In the genomic region with DNA sequence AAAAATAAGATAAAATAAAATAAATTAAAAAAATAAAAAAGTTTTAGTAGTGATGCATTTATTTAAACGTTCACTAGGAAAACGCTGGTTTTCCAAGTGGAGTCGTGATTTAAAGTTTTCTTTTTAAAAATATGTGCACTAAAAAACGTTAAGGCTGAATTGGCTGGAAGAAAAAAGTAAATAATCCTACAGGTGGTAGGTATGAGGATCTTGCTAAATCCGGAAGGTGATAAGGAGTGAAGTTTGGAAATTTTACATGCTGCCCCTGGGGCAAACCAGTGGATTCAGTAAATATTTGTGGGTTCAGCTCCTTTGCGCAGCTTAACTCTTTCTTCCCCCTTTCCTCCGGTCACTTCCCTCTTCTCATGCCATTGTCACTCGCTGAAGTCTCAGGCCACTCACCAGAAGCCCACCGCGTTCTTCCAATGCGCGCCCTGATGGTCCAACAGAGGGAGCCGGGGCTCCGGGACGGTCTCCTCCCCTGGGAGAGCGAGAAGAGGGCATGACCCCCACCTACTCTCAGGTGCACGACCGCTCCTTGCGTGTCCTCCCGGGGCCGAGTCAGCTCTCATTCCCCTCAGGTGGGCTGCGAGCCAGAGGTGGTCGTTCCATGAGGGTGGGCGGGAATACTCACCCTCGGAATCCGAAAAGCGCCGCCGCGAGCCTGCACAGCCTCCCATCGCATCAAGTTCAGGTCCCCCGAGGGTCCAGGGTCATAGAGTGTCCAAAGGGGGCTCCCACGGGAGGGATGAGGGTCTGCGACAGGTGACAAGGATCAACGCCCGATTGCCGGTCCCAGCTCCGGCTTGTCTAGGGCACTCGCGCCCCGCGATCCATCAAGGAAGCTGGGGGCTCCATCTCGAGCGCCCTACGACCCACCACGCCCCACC, we compare ENCODE assay signal across 8 cellular contexts. TPM values are rescaled to one million over a fixed set of nuclear protein-coding genes. Genes with fewer than 3 reads are reported as not detected.
A peak's percentile ranks its signal among the peaks of the same experiment; 100 is the strongest.
DNase-seq lines count a peak whose midpoint lies in the region; ATAC-seq and TF ChIP-seq lines count a peak whose summit lies in the region.

No MANE protein-coding gene starts in this region.

- H3K36me3 ChIP-seq in esophagus squamous epithelium: peaks cover 0 to 38% (median 20%) of the 10 kb centered on the region in 3 donors

- H3K9me3 Mint-ChIP-seq in naive thymus-derived CD8-positive, alpha-beta T cell: no peaks in the 10 kb centered on the region

- peak overlapping the region; percentile 95 to 99 (median 98) for H3K4me3 Mint-ChIP-seq in naive thymus-derived CD8-positive, alpha-beta T cell

- peak overlapping the region; percentile 93 for H3K4me3 ChIP-seq in AG04449 (ENCODE audit: low read depth, low read length)
- peak overlapping the region; percentile 61 to 100 (median 92) for H3K4me3 ChIP-seq in esophagus squamous epithelium

- peak overlapping the region; percentile 99 to 100 (median 100) for H3K27ac Mint-ChIP-seq in naive thymus-derived CD8-positive, alpha-beta T cell

- H3K9me3 ChIP-seq in esophagus squamous epithelium: no peaks in the 10 kb centered on the region

- WGBS in esophagus squamous epithelium, 2 donors: 2 to 3% methylated on average over 6 to 26 of the region's 46 CpGs

- DNase-seq in AG04449 (ENCODE audit: low read depth, low spot score) (no peak), GM10266 (ENCODE audit: extremely low spot score) (no peak), HuH-7 (ENCODE audit: low spot score) (peak; percentile 48), esophagus squamous epithelium (lab: John Stamatoyannopoulos, UW) (no peak), T-helper 9 cell (no peak), hepatic stellate cell (ENCODE audit: low spot score) (no peak)
- peak in 2 of 10 donors; percentile 10 to 17 for DNase-seq in naive thymus-derived CD8-positive, alpha-beta T cell

- TF ChIP-seq POLR2A in esophagus squamous epithelium (IDR thresholded peaks at IDR 0.05): no peak

- H3K27me3 ChIP-seq in esophagus squamous epithelium: no peaks in the 10 kb centered on the region

- H3K4me1 Mint-ChIP-seq in naive thymus-derived CD8-positive, alpha-beta T cell: peaks cover 36 to 73% (median 62%) of the 10 kb centered on the region in 4 donors

- CTCF ChIA-PET in AG04449 (lab: Yijun Ruan, JAX): interaction anchor here (0.7 to 2.1 kb wide), 4 partner anchors 9 to 65 kb away, joined by 3 to 6 read pairs (median 4); partner anchors contain the start of gene SGF29

- TF ChIP-seq CTCF in AG04449 (IDR thresholded peaks at IDR 0.05; ENCODE audit: insufficient read depth, low read length, missing control alignments) (peak; percentile 40), GM10266 (IDR thresholded peaks at IDR 0.05; ENCODE audit: control insufficient read depth, insufficient read depth, low read depth, missing control alignments) (peak; percentile 27), VCaP (conservative IDR thresholded peaks at IDR 0.05) (peak; percentile 29; the same call in 1 of the 2 replicates), esophagus squamous epithelium (IDR thresholded peaks at IDR 0.05) (peak in 4 of 6 experiments; percentile 16 to 29 (median 24))

- ATAC-seq in naive thymus-derived CD8-positive, alpha-beta T cell: no peak

- POLR2A ChIA-PET in AG04449 (lab: Yijun Ruan, JAX): interaction anchor here (0.6 to 0.7 kb wide), 2 partner anchors 23 to 113 kb away, joined by 3 read pairs; no protein-coding TSS in a partner anchor
- POLR2A ChIA-PET in naive thymus-derived CD8-positive, alpha-beta T cell (lab: Charles Lee): interaction anchor here (0.6 to 5.3 kb wide), 17 partner anchors 10 to 491 kb away, joined by 3 to 44 read pairs (median 4); partner anchors contain the start of genes ATXN2L, SBK1, SGF29 and SH2B1

- no peaks in the 10 kb centered on the region for H3K27me3 Mint-ChIP-seq in naive thymus-derived CD8-positive, alpha-beta T cell

- peaks cover 0 to 31% (median 3%) of the 10 kb centered on the region in 3 donors for H3K36me3 Mint-ChIP-seq in naive thymus-derived CD8-positive, alpha-beta T cell

- peaks cover 0 to 49% (median 16%) of the 10 kb centered on the region in 3 donors for H3K4me1 ChIP-seq in esophagus squamous epithelium

- intact Hi-C loops in esophagus squamous epithelium (cut with DNase I): no loop called here

- H3K27ac ChIP-seq in VCaP (peak overlapping the region; percentile 85), esophagus squamous epithelium (peak overlapping the region; percentile 88 to 98 (median 97))

RNA-seq across cellular contexts. Expression of gene CLN3, which starts 0.5 kb away (rescaled TPM):
- total RNA-seq in esophagus squamous epithelium: 10 to 100 TPM; 12.2 to 40.2 (median 19.0) TPM
- total RNA-seq in naive thymus-derived CD8-positive, alpha-beta T cell: 10 to 100 TPM; 71.0 to 79.6 TPM
- 10 to 100 TPM; 16.2 to 27.2 (median 17.2) TPM for polyA plus RNA-seq in naive thymus-derived CD8-positive, alpha-beta T cell

RNA-seq across cellular contexts. Expression of gene APOBR, which starts 3.1 kb away (rescaled TPM):
- total RNA-seq in esophagus squamous epithelium: 1 to 10 TPM in 2 of 4 donors, under 1 TPM in 2; 0.49 to 2.1 (median 0.98) TPM
- total RNA-seq in naive thymus-derived CD8-positive, alpha-beta T cell: 1 to 10 TPM; 7.6 to 9.0 TPM
- polyA plus RNA-seq in naive thymus-derived CD8-positive, alpha-beta T cell: 1 to 10 TPM in 1 of 3 donors, under 1 TPM in 2; 0.38 to 1.1 (median 0.76) TPM

RNA-seq across cellular contexts. Expression of gene IL27, which starts 15.3 kb away (rescaled TPM):
- not detected for total RNA-seq in esophagus squamous epithelium
- total RNA-seq in naive thymus-derived CD8-positive, alpha-beta T cell: not detected
- not detected for polyA plus RNA-seq in naive thymus-derived CD8-positive, alpha-beta T cell

RNA-seq across cellular contexts. Expression of gene NPIPB7, which starts 19.2 kb away (rescaled TPM):
- total RNA-seq in esophagus squamous epithelium: not detected
- total RNA-seq in naive thymus-derived CD8-positive, alpha-beta T cell: under 1 TPM; 0.68 to 0.69 TPM
- polyA plus RNA-seq in naive thymus-derived CD8-positive, alpha-beta T cell: under 1 TPM in 1 of 3 donors, not detected in 2; 0.27 TPM

RNA-seq across cellular contexts. Expression of gene NUPR1, which starts 47.4 kb away (rescaled TPM):
- total RNA-seq in esophagus squamous epithelium: 10 to 100 TPM in 3 of 4 donors, 1 to 10 TPM in 1; 5.2 to 21.4 (median 15.0) TPM
- under 1 TPM in 1 of 2 experiments, not detected in 1; 0.05 TPM for total RNA-seq in naive thymus-derived CD8-positive, alpha-beta T cell
- polyA plus RNA-seq in naive thymus-derived CD8-positive, alpha-beta T cell: not detected
